In genomic region chr18:46001892-46002291, GRCh38 we compare ENCODE assay signal across 1 cellular context.
TF ChIP-seq lines count a peak whose summit lies in the region.

No MANE protein-coding gene starts in this region.

TF ChIP-seq in K562, 482 proteins besides CTCF, POLR2A, EP300 and RAD21 (continued from another document):
- TF ChIP-seq, protein P1, sequence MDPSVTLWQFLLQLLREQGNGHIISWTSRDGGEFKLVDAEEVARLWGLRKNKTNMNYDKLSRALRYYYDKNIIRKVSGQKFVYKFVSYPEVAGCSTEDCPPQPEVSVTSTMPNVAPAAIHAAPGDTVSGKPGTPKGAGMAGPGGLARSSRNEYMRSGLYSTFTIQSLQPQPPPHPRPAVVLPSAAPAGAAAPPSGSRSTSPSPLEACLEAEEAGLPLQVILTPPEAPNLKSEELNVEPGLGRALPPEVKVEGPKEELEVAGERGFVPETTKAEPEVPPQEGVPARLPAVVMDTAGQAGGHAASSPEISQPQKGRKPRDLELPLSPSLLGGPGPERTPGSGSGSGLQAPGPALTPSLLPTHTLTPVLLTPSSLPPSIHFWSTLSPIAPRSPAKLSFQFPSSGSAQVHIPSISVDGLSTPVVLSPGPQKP (CRISPR knock-in tag; IDR thresholded peaks at IDR 0.05), result no peak
- TF ChIP-seq MXD1 (CRISPR knock-in tag; IDR thresholded peaks at IDR 0.05; ENCODE audit: borderline replicate concordance, poor library complexity, severe bottlenecking) (no peak), HCFC1 (IDR thresholded peaks at IDR 0.05; ENCODE audit: low read depth, low read length) (no peak), CHCHD3 (CRISPR knock-in tag; IDR thresholded peaks at IDR 0.05) (no peak), ILF3 (IDR thresholded peaks at IDR 0.05; ENCODE audit: borderline replicate concordance) (no peak), NBN (IDR thresholded peaks at IDR 0.05; ENCODE audit: low read depth) (0 out of 2 replicates have a peak, but pooled peaks have one; percentile 19), TBP (optimal IDR thresholded peaks at IDR 0.05; ENCODE audit: low read depth, low read length) (no peak), TRIM28 (IDR thresholded peaks at IDR 0.05) (peak; percentile 86), SNIP1 (IDR thresholded peaks at IDR 0.05; ENCODE audit: low read depth) (no peak), BRF2 (IDR thresholded peaks at IDR 0.05; ENCODE audit: borderline replicate concordance, insufficient read depth, insufficient read length) (no peak), HDAC1 (IDR thresholded peaks at IDR 0.05) (0 out of 4 replicates have a peak, but pooled peaks of 1 of the 2 experiments have one; percentile 64), TCFL5 (CRISPR knock-in tag; conservative IDR thresholded peaks at IDR 0.05) (no peak), HNRNPH1 (optimal IDR thresholded peaks at IDR 0.05; ENCODE audit: low read depth, low read length) (no peak), ZFP1 (CRISPR knock-in tag; IDR thresholded peaks at IDR 0.05) (no peak), ZFP30 (CRISPR knock-in tag; IDR thresholded peaks at IDR 0.05; ENCODE audit: borderline replicate concordance) (no peak), ZNF75A (CRISPR knock-in tag; IDR thresholded peaks at IDR 0.05) (no peak), MCM7 (IDR thresholded peaks at IDR 0.05) (no peak), CBX5 (IDR thresholded peaks at IDR 0.05; ENCODE audit: borderline replicate concordance, low read depth) (peak; percentile 84), NR2F6 (CRISPR knock-in tag; IDR thresholded peaks at IDR 0.05) (no peak), POLR2AphosphoS2 (IDR thresholded peaks at IDR 0.05; ENCODE audit: low read length) (no peak), DDX20 (tag; IDR thresholded peaks at IDR 0.05; ENCODE audit: low read depth) (no peak), PML (IDR thresholded peaks at IDR 0.05; ENCODE audit: low read length) (no peak), MTA3 (IDR thresholded peaks at IDR 0.05; ENCODE audit: borderline replicate concordance) (no peak), HDAC3 (IDR thresholded peaks at IDR 0.05; ENCODE audit: borderline replicate concordance, partially characterized antibody) (no peak), KAT2B (IDR thresholded peaks at IDR 0.05; ENCODE audit: low read depth, low read length) (no peak), FOXA3 (CRISPR knock-in tag; conservative IDR thresholded peaks at IDR 0.05 in 1 of 2, IDR thresholded peaks at IDR 0.05 in 1 of 2) (no peak), ZNF253 (CRISPR knock-in tag; conservative IDR thresholded peaks at IDR 0.05) (no peak), ZNF717 (CRISPR knock-in tag; IDR thresholded peaks at IDR 0.05) (no peak), SREBF2 (CRISPR knock-in tag; IDR thresholded peaks at IDR 0.05) (no peak), ZNF586 (CRISPR knock-in tag; conservative IDR thresholded peaks at IDR 0.05) (no peak), THRAP3 (IDR thresholded peaks at IDR 0.05; ENCODE audit: borderline replicate concordance) (no peak)
- TF ChIP-seq, protein P2, sequence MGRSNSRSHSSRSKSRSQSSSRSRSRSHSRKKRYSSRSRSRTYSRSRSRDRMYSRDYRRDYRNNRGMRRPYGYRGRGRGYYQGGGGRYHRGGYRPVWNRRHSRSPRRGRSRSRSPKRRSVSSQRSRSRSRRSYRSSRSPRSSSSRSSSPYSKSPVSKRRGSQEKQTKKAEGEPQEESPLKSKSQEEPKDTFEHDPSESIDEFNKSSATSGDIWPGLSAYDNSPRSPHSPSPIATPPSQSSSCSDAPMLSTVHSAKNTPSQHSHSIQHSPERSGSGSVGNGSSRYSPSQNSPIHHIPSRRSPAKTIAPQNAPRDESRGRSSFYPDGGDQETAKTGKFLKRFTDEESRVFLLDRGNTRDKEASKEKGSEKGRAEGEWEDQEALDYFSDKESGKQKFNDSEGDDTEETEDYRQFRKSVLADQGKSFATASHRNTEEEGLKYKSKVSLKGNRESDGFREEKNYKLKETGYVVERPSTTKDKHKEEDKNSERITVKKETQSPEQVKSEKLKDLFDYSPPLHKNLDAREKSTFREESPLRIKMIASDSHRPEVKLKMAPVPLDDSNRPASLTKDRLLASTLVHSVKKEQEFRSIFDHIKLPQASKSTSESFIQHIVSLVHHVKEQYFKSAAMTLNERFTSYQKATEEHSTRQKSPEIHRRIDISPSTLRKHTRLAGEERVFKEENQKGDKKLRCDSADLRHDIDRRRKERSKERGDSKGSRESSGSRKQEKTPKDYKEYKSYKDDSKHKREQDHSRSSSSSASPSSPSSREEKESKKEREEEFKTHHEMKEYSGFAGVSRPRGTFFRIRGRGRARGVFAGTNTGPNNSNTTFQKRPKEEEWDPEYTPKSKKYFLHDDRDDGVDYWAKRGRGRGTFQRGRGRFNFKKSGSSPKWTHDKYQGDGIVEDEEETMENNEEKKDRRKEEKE (IDR thresholded peaks at IDR 0.05; ENCODE audit: borderline replicate concordance in 1 of 2, control insufficient read depth in 1 of 2, low read depth in 2 of 2, low read length in 1 of 2), result no peak
- TF ChIP-seq, protein P3, sequence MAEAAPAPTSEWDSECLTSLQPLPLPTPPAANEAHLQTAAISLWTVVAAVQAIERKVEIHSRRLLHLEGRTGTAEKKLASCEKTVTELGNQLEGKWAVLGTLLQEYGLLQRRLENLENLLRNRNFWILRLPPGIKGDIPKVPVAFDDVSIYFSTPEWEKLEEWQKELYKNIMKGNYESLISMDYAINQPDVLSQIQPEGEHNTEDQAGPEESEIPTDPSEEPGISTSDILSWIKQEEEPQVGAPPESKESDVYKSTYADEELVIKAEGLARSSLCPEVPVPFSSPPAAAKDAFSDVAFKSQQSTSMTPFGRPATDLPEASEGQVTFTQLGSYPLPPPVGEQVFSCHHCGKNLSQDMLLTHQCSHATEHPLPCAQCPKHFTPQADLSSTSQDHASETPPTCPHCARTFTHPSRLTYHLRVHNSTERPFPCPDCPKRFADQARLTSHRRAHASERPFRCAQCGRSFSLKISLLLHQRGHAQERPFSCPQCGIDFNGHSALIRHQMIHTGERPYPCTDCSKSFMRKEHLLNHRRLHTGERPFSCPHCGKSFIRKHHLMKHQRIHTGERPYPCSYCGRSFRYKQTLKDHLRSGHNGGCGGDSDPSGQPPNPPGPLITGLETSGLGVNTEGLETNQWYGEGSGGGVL (CRISPR knock-in tag; IDR thresholded peaks at IDR 0.05), result no peak
- TF ChIP-seq, protein P4, sequence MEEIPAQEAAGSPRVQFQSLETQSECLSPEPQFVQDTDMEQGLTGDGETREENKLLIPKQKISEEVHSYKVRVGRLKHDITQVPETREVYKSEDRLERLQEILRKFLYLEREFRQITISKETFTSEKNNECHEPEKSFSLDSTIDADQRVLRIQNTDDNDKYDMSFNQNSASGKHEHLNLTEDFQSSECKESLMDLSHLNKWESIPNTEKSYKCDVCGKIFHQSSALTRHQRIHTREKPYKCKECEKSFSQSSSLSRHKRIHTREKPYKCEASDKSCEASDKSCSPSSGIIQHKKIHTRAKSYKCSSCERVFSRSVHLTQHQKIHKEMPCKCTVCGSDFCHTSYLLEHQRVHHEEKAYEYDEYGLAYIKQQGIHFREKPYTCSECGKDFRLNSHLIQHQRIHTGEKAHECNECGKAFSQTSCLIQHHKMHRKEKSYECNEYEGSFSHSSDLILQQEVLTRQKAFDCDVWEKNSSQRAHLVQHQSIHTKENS (CRISPR knock-in tag; IDR thresholded peaks at IDR 0.05), result no peak
- TF ChIP-seq, protein P5, sequence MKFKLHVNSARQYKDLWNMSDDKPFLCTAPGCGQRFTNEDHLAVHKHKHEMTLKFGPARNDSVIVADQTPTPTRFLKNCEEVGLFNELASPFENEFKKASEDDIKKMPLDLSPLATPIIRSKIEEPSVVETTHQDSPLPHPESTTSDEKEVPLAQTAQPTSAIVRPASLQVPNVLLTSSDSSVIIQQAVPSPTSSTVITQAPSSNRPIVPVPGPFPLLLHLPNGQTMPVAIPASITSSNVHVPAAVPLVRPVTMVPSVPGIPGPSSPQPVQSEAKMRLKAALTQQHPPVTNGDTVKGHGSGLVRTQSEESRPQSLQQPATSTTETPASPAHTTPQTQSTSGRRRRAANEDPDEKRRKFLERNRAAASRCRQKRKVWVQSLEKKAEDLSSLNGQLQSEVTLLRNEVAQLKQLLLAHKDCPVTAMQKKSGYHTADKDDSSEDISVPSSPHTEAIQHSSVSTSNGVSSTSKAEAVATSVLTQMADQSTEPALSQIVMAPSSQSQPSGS (CRISPR knock-in tag; IDR thresholded peaks at IDR 0.05), result no peak
- TF ChIP-seq, protein P6, sequence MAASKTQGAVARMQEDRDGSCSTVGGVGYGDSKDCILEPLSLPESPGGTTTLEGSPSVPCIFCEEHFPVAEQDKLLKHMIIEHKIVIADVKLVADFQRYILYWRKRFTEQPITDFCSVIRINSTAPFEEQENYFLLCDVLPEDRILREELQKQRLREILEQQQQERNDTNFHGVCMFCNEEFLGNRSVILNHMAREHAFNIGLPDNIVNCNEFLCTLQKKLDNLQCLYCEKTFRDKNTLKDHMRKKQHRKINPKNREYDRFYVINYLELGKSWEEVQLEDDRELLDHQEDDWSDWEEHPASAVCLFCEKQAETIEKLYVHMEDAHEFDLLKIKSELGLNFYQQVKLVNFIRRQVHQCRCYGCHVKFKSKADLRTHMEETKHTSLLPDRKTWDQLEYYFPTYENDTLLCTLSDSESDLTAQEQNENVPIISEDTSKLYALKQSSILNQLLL (CRISPR knock-in tag; IDR thresholded peaks at IDR 0.05; ENCODE audit: borderline replicate concordance), result no peak
- TF ChIP-seq, protein P7, sequence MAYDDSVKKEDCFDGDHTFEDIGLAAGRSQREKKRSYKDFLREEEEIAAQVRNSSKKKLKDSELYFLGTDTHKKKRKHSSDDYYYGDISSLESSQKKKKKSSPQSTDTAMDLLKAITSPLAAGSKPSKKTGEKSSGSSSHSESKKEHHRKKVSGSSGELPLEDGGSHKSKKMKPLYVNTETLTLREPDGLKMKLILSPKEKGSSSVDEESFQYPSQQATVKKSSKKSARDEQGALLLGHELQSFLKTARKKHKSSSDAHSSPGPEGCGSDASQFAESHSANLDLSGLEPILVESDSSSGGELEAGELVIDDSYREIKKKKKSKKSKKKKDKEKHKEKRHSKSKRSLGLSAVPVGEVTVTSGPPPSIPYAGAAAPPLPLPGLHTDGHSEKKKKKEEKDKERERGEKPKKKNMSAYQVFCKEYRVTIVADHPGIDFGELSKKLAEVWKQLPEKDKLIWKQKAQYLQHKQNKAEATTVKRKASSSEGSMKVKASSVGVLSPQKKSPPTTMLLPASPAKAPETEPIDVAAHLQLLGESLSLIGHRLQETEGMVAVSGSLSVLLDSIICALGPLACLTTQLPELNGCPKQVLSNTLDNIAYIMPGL (CRISPR knock-in tag; IDR thresholded peaks at IDR 0.05), result no peak
- TF ChIP-seq, protein P8, sequence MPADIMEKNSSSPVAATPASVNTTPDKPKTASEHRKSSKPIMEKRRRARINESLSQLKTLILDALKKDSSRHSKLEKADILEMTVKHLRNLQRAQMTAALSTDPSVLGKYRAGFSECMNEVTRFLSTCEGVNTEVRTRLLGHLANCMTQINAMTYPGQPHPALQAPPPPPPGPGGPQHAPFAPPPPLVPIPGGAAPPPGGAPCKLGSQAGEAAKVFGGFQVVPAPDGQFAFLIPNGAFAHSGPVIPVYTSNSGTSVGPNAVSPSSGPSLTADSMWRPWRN (IDR thresholded peaks at IDR 0.05; ENCODE audit: low read depth), result no peak
